18 cellular contexts compared by ENCODE assay signal in genomic region chr18:50610349-50610748, GRCh38. TPM values are rescaled to one million over a fixed set of nuclear protein-coding genes. Genes with fewer than 3 reads are reported as not detected.
DNase-seq lines count a peak whose midpoint lies in the region; ATAC-seq and TF ChIP-seq lines count a peak whose summit lies in the region.
"Had no signal": no experiment of that assay in that cellular context is flagged by ENCODE, and none has a peak within 500 bp of the region (broad histone marks: within the 10 kb centered on the region; RNA-seq: fewer than 3 reads in every experiment).

No MANE protein-coding gene starts in this region.

- no peaks in the 10 kb centered on the region for H3K36me3 Mint-ChIP-seq in activated CD4-positive, alpha-beta T cell treated with anti-CD3 and anti-CD28 coated beads for 36 hours (ENCODE audit: low read depth)
- no peaks in the 10 kb centered on the region for H3K36me3 Mint-ChIP-seq in stimulated activated effector memory CD8-positive, alpha-beta T cell treated with anti-CD3 and anti-CD28 coated beads, Interleukin-12 subunit alpha, Interleukin-12 subunit beta, amount 100 ng/mL, for 72 hours
- H3K36me3 Mint-ChIP-seq: activated naive CD8-positive, alpha-beta T cell treated with anti-CD3 and anti-CD28 coated beads, Interleukin-2, amount 10 ng/mL, durations not matched to agents 7 days and 5 days; CD4-positive, alpha-beta memory T cell had no signal

- H3K27me3 ChIP-seq in WERI-Rb-1 (ENCODE audit: insufficient read depth, low read depth, severe bottlenecking), result no peaks in the 10 kb centered on the region
- H3K27me3 ChIP-seq: transverse colon had no signal

- DNase-seq in activated CD4-positive, alpha-beta T cell treated with anti-CD3 and anti-CD28 coated beads for 36 hours, result peak; percentile 18
- DNase-seq in activated CD4-positive, alpha-beta T cell treated with anti-CD3 and anti-CD28 coated beads for 4 hours, result no peak
- peak; percentile 19 for DNase-seq in Jurkat, Clone E6-1 (ENCODE audit: low read depth, low spot score)
- no peak for DNase-seq in WERI-Rb-1
- DNase-seq in stimulated activated effector memory CD8-positive, alpha-beta T cell treated with anti-CD3 and anti-CD28 coated beads, Interleukin-12 subunit alpha, Interleukin-12 subunit beta, amount 100 ng/mL, for 72 hours (ENCODE audit: low spot score in 2 of 2), result no peak
- DNase-seq in coronary artery (ENCODE audit: low spot score), result no peak
- DNase-seq in NCI-H446 treated with DMSO at 0.1 percent for 48 hours (lab: John Stamatoyannopoulos, UW), result no peak
- no peak for DNase-seq in 8988T
- DNase-seq: activated CD4-positive, alpha-beta T cell treated with anti-CD3 and anti-CD28 coated beads, Interleukin-2, amount 50 U/mL, for 48 hours; activated naive CD8-positive, alpha-beta T cell treated with anti-CD3 and anti-CD28 coated beads, Interleukin-2, amount 10 ng/mL, durations not matched to agents 7 days and 5 days; CD4-positive, alpha-beta memory T cell; effector CD4-positive, alpha-beta T cell; occipital lobe; SHP77 treated with DMSO at 0.1 percent for 48 hours; transverse colon had no signal

- no peaks in the 10 kb centered on the region for H3K4me1 Mint-ChIP-seq in activated CD4-positive, alpha-beta T cell treated with anti-CD3 and anti-CD28 coated beads for 36 hours
- H3K4me1 Mint-ChIP-seq in stimulated activated effector memory CD8-positive, alpha-beta T cell treated with anti-CD3 and anti-CD28 coated beads, Interleukin-12 subunit alpha, Interleukin-12 subunit beta, amount 100 ng/mL, for 72 hours, result no peaks in the 10 kb centered on the region
- H3K4me1 Mint-ChIP-seq: activated naive CD8-positive, alpha-beta T cell treated with anti-CD3 and anti-CD28 coated beads, Interleukin-2, amount 10 ng/mL, durations not matched to agents 7 days and 5 days; CD4-positive, alpha-beta memory T cell had no signal

- POLR2A ChIA-PET in activated CD4-positive, alpha-beta T cell treated with anti-CD3 and anti-CD28 coated beads for 36 hours (lab: Charles Lee), result no interaction called here

- H3K9me3 Mint-ChIP-seq in activated CD4-positive, alpha-beta T cell treated with anti-CD3 and anti-CD28 coated beads for 36 hours (ENCODE audit: low read depth), result peaks cover 2% of the 10 kb centered on the region
- H3K9me3 Mint-ChIP-seq in stimulated activated effector memory CD8-positive, alpha-beta T cell treated with anti-CD3 and anti-CD28 coated beads, Interleukin-12 subunit alpha, Interleukin-12 subunit beta, amount 100 ng/mL, for 72 hours, result no peaks in the 10 kb centered on the region
- H3K9me3 Mint-ChIP-seq: activated naive CD8-positive, alpha-beta T cell treated with anti-CD3 and anti-CD28 coated beads, Interleukin-2, amount 10 ng/mL, durations not matched to agents 7 days and 5 days had no signal

- ATAC-seq in activated CD4-positive, alpha-beta T cell treated with anti-CD3 and anti-CD28 coated beads for 36 hours, result no peak
- ATAC-seq in stimulated activated effector memory CD8-positive, alpha-beta T cell treated with anti-CD3 and anti-CD28 coated beads, Interleukin-12 subunit alpha, Interleukin-12 subunit beta, amount 100 ng/mL, for 72 hours, result peak; percentile 12
- ATAC-seq: A549, left lobe of liver had no signal

- H3K27ac ChIP-seq in WERI-Rb-1 (no peak overlapping the region), coronary artery (no peak overlapping the region)
- H3K27ac ChIP-seq: A549, transverse colon had no signal

- H3K27me3 Mint-ChIP-seq in activated CD4-positive, alpha-beta T cell treated with anti-CD3 and anti-CD28 coated beads for 36 hours, result peaks cover 16% of the 10 kb centered on the region

- peaks cover 8% of the 10 kb centered on the region for H3K9me3 ChIP-seq in WERI-Rb-1 (ENCODE audit: severe bottlenecking)
- H3K9me3 ChIP-seq: A549 had no signal

- no peaks in the 10 kb centered on the region for H3K36me3 ChIP-seq in WERI-Rb-1
- H3K36me3 ChIP-seq: transverse colon had no signal

- intact Hi-C loops in activated CD4-positive, alpha-beta T cell treated with anti-CD3 and anti-CD28 coated beads for 36 hours (cut with DNase I, micrococcal nuclease), result no loop called here

- H3K4me3 ChIP-seq in Jurkat, Clone E6-1 (ENCODE audit: low read length), result no peak overlapping the region
- H3K4me3 ChIP-seq in WERI-Rb-1 (ENCODE audit: low read depth, low read length) (no peak overlapping the region), coronary artery (no peak overlapping the region)
- H3K4me3 ChIP-seq: A549, transverse colon had no signal

- CTCF ChIA-PET in activated CD4-positive, alpha-beta T cell treated with anti-CD3 and anti-CD28 coated beads for 36 hours (lab: Charles Lee), result interaction anchor here (0.9 kb wide), 1 partner anchor 12 kb away, joined by 3 read pairs; no protein-coding TSS in a partner anchor

- TF ChIP-seq CTCF in WERI-Rb-1 (IDR thresholded peaks at IDR 0.05; ENCODE audit: low read depth, low read length), result peak; percentile 66
- no peak for TF ChIP-seq CTCF in coronary artery (IDR thresholded peaks at IDR 0.05)

- no peak overlapping the region for H3K27ac Mint-ChIP-seq in activated CD4-positive, alpha-beta T cell treated with anti-CD3 and anti-CD28 coated beads for 36 hours
- no peak overlapping the region for H3K27ac Mint-ChIP-seq in stimulated activated effector memory CD8-positive, alpha-beta T cell treated with anti-CD3 and anti-CD28 coated beads, Interleukin-12 subunit alpha, Interleukin-12 subunit beta, amount 100 ng/mL, for 72 hours
- H3K27ac Mint-ChIP-seq: activated naive CD8-positive, alpha-beta T cell treated with anti-CD3 and anti-CD28 coated beads, Interleukin-2, amount 10 ng/mL, durations not matched to agents 7 days and 5 days; CD4-positive, alpha-beta memory T cell had no signal

- H3K4me3 Mint-ChIP-seq in activated CD4-positive, alpha-beta T cell treated with anti-CD3 and anti-CD28 coated beads for 36 hours, result no peak overlapping the region
- H3K4me3 Mint-ChIP-seq in stimulated activated effector memory CD8-positive, alpha-beta T cell treated with anti-CD3 and anti-CD28 coated beads, Interleukin-12 subunit alpha, Interleukin-12 subunit beta, amount 100 ng/mL, for 72 hours, result no peak overlapping the region
- H3K4me3 Mint-ChIP-seq: activated naive CD8-positive, alpha-beta T cell treated with anti-CD3 and anti-CD28 coated beads, Interleukin-2, amount 10 ng/mL, durations not matched to agents 7 days and 5 days; CD4-positive, alpha-beta memory T cell had no signal

RNA-seq across cellular contexts. Expression of gene MAPK4, which starts 50.5 kb away (rescaled TPM):
- total RNA-seq in activated CD4-positive, alpha-beta T cell treated with anti-CD3 and anti-CD28 coated beads for 36 hours, result not detected
- polyA plus RNA-seq in Jurkat, Clone E6-1 (2012; ENCODE audit: insufficient read depth, insufficient read length), result 0.70 TPM
- total RNA-seq: activated naive CD8-positive, alpha-beta T cell treated with anti-CD3 and anti-CD28 coated beads, Interleukin-2, amount 10 ng/mL, durations not matched to agents 7 days and 5 days; CD4-positive, alpha-beta memory T cell; M059J had no signal
- polyA plus RNA-seq: CD4-positive, alpha-beta memory T cell had no signal

Comparison
In these comparisons a context has a peak if more than half of its experiments do, and no peak if none do; other contexts are left out.
1. DNase-seq: peak in activated CD4-positive, alpha-beta T cell treated with anti-CD3 and anti-CD28 coated beads for 36 hours (single experiment) and Jurkat, Clone E6-1 (single experiment); none in activated CD4-positive, alpha-beta T cell treated with anti-CD3 and anti-CD28 coated beads for 4 hours (0 of 2), WERI-Rb-1 (single experiment), stimulated activated effector memory CD8-positive, alpha-beta T cell treated with anti-CD3 and anti-CD28 coated beads, Interleukin-12 subunit alpha, Interleukin-12 subunit beta, amount 100 ng/mL, for 72 hours (0 of 2), coronary artery (single experiment), NCI-H446 treated with DMSO at 0.1 percent for 48 hours (single experiment) and 8988T (single experiment).